ENCODE assay signal across 22 cellular contexts in the genomic region with DNA sequence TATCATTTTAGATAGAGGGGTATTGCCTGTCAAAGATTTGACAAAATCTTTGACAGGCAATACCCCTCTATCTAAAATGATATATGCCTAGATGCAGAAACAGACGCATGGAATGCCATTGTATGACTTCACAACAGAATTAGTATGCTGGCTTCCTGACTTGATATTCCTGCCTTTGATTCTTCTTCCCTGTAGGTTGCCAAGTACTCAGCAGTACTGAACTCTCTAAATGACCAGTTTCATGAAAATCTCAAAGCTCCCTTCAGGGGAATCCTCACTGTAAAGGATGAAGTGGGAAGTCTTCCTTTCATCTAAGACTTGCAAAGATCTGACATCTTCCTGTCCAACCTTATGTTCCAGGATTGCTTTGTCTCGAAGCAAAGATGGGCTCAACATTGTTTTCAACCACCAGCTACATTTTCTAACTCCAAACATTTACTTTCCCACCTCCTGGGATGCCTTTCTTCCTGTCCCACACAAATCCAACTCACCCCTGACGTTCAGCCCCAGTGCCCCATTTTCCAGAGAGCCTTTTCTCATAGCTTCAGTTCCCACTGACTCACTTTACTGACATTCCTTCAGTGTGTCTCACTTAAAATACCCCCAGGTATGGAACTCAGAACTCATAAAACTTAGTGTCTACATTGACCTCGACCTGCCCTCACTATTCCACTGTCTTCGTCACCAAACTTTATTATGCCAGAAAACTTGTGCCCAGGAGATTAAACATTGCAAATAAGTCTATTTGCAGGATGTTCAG.
DNase-seq lines count a peak whose midpoint lies in the region; ATAC-seq and TF ChIP-seq lines count a peak whose summit lies in the region.
"Had no signal": no experiment of that assay in that cellular context is flagged by ENCODE, and none has a peak within 500 bp of the region (broad histone marks: within the 10 kb centered on the region; RNA-seq: fewer than 3 reads in every experiment).

No MANE protein-coding gene starts in this region.

- no peak for TF ChIP-seq CTCF in epithelial cell of esophagus (IDR thresholded peaks at IDR 0.05; ENCODE audit: insufficient read depth, low read depth, low read length, missing control alignments)

- peak; percentile 90 for DNase-seq in EL
- peak; percentile 32 for DNase-seq in RPMI7951 (ENCODE audit: low read depth)
- peak; percentile 46 for DNase-seq in epithelial cell of esophagus (ENCODE audit: low read depth)
- DNase-seq in non-pigmented ciliary epithelial cell (ENCODE audit: low read depth): peak; percentile 11
- DNase-seq in SHP77 treated with DMSO at 0.1 percent for 48 hours (lab: John Stamatoyannopoulos, UW): no peak
- no peak for DNase-seq in activated CD4-positive, CD25-positive, alpha-beta regulatory T cell treated with anti-CD3 and anti-CD28 coated beads, Interleukin-2, amount 50 U/mL, for 72 hours
- DNase-seq in NCI-H128 (lab: John Stamatoyannopoulos, UW; ENCODE audit: unreplicated experiment): no peak
- DNase-seq: activated naive CD4-positive, alpha-beta T cell treated with anti-CD3 and anti-CD28 coated beads for 36 hours; activated T-cell treated with anti-CD3 and anti-CD28 coated beads, Interleukin-2, amount 50 U/mL, for 4 hours; CD4-positive, alpha-beta memory T cell; Karpas-422; kidney; NCI-H1092 treated with DMSO at 0.1 percent for 48 hours; NCI-H510A treated with DMSO at 0.1 percent for 48 hours; psoas muscle; RPMI8226; stimulated activated naive CD4-positive, alpha-beta T cell had no signal

- H3K4me3 ChIP-seq in epithelial cell of esophagus (ENCODE audit: low read length): no peak overlapping the region
- H3K4me3 ChIP-seq: gastroesophageal sphincter, psoas muscle, skin epidermis, thoracic aorta had no signal

- no peak for ATAC-seq in GM18511 (IDR thresholded peaks at IDR 0.05; ENCODE audit: unreplicated experiment)
- ATAC-seq: activated CD4-positive, CD25-positive, alpha-beta regulatory T cell treated with anti-CD3 and anti-CD28 coated beads, Interleukin-2, amount 50 U/mL, for 24 hours; activated T-cell treated with anti-CD3 and anti-CD28 coated beads, Interleukin-2, amount 50 U/mL, for 4 hours; gastroesophageal sphincter; psoas muscle had no signal

Comparison
In these comparisons a context has a peak if more than half of its experiments do, and no peak if none do; other contexts are left out.
1. DNase-seq: peak in EL (single experiment), RPMI7951 (single experiment), epithelial cell of esophagus (single experiment) and non-pigmented ciliary epithelial cell (single experiment); none in SHP77 treated with DMSO at 0.1 percent for 48 hours (single experiment), activated CD4-positive, CD25-positive, alpha-beta regulatory T cell treated with anti-CD3 and anti-CD28 coated beads, Interleukin-2, amount 50 U/mL, for 72 hours (single experiment) and NCI-H128 (single experiment).